ENCODE assay signal across 8 cellular contexts in the genomic region with DNA sequence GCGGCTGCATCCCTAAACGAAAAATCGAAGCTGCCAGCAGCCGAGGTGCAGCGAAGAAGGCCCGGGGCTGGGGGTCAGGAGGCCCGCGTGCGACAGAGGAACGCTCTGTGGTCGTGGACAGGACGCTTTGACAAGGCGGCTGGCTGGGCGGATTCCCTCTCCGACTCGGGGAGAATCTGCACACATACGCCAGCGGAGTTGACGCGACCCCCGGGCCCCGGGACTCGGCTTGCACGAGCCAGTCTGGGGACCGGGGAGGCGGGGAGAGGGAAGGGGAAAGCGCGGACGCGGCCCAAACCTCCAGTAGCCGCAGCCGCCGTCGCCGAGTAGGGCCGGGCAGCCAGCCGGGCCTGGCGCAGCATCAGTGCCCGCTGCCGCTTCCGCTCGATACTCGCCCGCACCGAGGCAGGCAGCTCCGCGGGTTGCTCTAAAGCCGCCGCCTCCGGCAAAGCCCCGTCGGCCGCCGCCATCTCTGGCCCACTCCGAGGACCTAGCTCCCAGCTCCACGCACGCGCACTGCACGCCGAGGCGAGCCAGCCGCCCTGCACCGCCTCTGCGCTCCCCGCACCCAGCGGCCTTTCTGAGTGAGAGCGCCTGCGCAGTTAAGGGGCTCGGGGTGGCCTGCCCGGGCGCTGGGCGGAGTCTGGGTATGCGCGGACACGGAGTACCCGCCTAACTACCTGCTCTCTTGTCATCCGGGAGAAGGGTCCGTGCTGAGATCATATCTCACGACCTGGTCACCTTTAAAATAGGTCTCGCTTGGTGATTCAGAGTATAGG.
A peak's percentile ranks its signal among the peaks of the same experiment; 100 is the strongest.
DNase-seq lines count a peak whose midpoint lies in the region; ATAC-seq and TF ChIP-seq lines count a peak whose summit lies in the region.

Gene XPA (minus strand): TSS at position 518 of the 779 bp plus-strand sequence. CDS start 48 bp downstream, at position 470.

- peak within 1 kb of the TSS; percentile 95 for H3K4me3 ChIP-seq in AG09309 (ENCODE audit: control insufficient read depth, low read depth, low read length)

- TF ChIP-seq POLR2A in GM18951 (IDR thresholded peaks at IDR 0.05; ENCODE audit: extremely low read depth, insufficient read depth, insufficient read length), result peak; percentile 95

- TF ChIP-seq CTCF in AG09309 (IDR thresholded peaks at IDR 0.05; ENCODE audit: control insufficient read depth, insufficient read depth, low read depth, low read length, missing control alignments), result no peak

- H3K27ac ChIP-seq in caudate nucleus (ENCODE audit: low read depth, low read length), result peak within 1 kb of the TSS; percentile 78

- ATAC-seq in HG03175 (IDR thresholded peaks at IDR 0.05; ENCODE audit: unreplicated experiment), result peak; percentile 92

- DNase-seq in AG09309 (ENCODE audit: low read depth) (peak; percentile 58), NCI-H226 (peak; percentile 90), caudate nucleus (lab: John Stamatoyannopoulos, UW) (peak; percentile 36 to 96 (median 91)), iris pigment epithelial cell (ENCODE audit: low read depth) (peak; percentile 89)
- peak; percentile 93 to 97 (median 94) for DNase-seq in activated CD4-positive, CD25-positive, alpha-beta regulatory T cell (lab: John Stamatoyannopoulos, UW)
- DNase-seq in stimulated activated CD4-positive, alpha-beta T cell treated with anti-CD3 and anti-CD28 coated beads, Interleukin-12 subunit alpha, Interleukin-12 subunit beta, amount 100 ng/mL, for 24 hours (ENCODE audit: low read depth in 2 of 2), result peak; percentile 94 to 96

- in situ Hi-C loops in GM18951 (cut with MboI; ENCODE audit: low sequenced_read_pairs, unreplicated experiment), result no loop called here

Comparison
In these comparisons a context has a peak if more than half of its experiments do, and no peak if none do; other contexts are left out.
1. Peak in every context shown above with its lines: DNase-seq, ATAC-seq, H3K4me3 ChIP-seq and H3K27ac ChIP-seq.